In genomic region chr9:98263080-98263479, GRCh38 we compare ENCODE assay signal across 17 cellular contexts.
"Had no signal": no experiment of that assay in that cellular context is flagged by ENCODE, and none has a peak within 500 bp of the region (broad histone marks: within the 10 kb centered on the region; RNA-seq: fewer than 3 reads in every experiment).

No MANE protein-coding gene starts in this region.

- H3K4me1 Mint-ChIP-seq: activated B cell treated with CpG ODN at 0.5 μM for 24 hours; activated naive CD8-positive, alpha-beta T cell treated with anti-CD3 and anti-CD28 coated beads for 36 hours; naive B cell had no signal

- H3K27ac Mint-ChIP-seq: activated B cell treated with CpG ODN at 0.5 μM for 24 hours; activated CD8-positive, alpha-beta T cell treated with anti-CD3 and anti-CD28 coated beads, Interleukin-2, amount 10 ng/mL, durations not matched to agents 7 days and 5 days; activated naive CD8-positive, alpha-beta T cell treated with anti-CD3 and anti-CD28 coated beads for 36 hours; T-cell; T-helper 2 cell treated with Interferon-gamma antibody and Interleukin-4, amounts not matched to agents 5 μg/mL and 100 μg/mL, for 36 hours had no signal

- H3K4me1 ChIP-seq: adrenal gland, body of pancreas, foreskin keratinocyte, lower lobe of right lung, right lobe of liver, testis, transverse colon had no signal

- H3K36me3 ChIP-seq: adrenal gland, lower lobe of right lung, ovary, right lobe of liver, transverse colon had no signal

- H3K36me3 Mint-ChIP-seq: naive B cell, T-cell had no signal

- H3K4me3 Mint-ChIP-seq: activated B cell treated with CpG ODN at 0.5 μM for 24 hours; activated CD8-positive, alpha-beta T cell treated with anti-CD3 and anti-CD28 coated beads, Interleukin-2, amount 10 ng/mL, durations not matched to agents 7 days and 5 days; activated naive CD8-positive, alpha-beta T cell treated with anti-CD3 and anti-CD28 coated beads for 36 hours; T-cell; T-helper 2 cell treated with Interferon-gamma antibody and Interleukin-4, amounts not matched to agents 5 μg/mL and 100 μg/mL, for 36 hours had no signal

- H3K27ac ChIP-seq: adrenal gland, body of pancreas, foreskin keratinocyte, lower lobe of right lung, ovary, right lobe of liver, skin epidermis, testis, transverse colon had no signal

- H3K4me3 ChIP-seq: adrenal gland, body of pancreas, lower lobe of right lung, mucosa of descending colon, ovary, right lobe of liver, skin epidermis, testis, transverse colon had no signal

- H3K9me3 ChIP-seq: adrenal gland, body of pancreas, lower lobe of right lung, mucosa of descending colon, ovary, right lobe of liver, testis, transverse colon had no signal

- FAIRE-seq: colon had no signal

- H3K27me3 Mint-ChIP-seq: activated naive CD8-positive, alpha-beta T cell treated with anti-CD3 and anti-CD28 coated beads for 36 hours had no signal

- H3K9me3 Mint-ChIP-seq: activated B cell treated with CpG ODN at 0.5 μM for 24 hours; activated naive CD8-positive, alpha-beta T cell treated with anti-CD3 and anti-CD28 coated beads for 36 hours; naive B cell; T-cell; T-helper 2 cell treated with Interferon-gamma antibody and Interleukin-4, amounts not matched to agents 5 μg/mL and 100 μg/mL, for 36 hours had no signal

- H3K27me3 ChIP-seq: adrenal gland, body of pancreas, foreskin keratinocyte, ovary, right lobe of liver, testis, transverse colon had no signal
